ENCODE assay signal across 7 cellular contexts in the genomic region with DNA sequence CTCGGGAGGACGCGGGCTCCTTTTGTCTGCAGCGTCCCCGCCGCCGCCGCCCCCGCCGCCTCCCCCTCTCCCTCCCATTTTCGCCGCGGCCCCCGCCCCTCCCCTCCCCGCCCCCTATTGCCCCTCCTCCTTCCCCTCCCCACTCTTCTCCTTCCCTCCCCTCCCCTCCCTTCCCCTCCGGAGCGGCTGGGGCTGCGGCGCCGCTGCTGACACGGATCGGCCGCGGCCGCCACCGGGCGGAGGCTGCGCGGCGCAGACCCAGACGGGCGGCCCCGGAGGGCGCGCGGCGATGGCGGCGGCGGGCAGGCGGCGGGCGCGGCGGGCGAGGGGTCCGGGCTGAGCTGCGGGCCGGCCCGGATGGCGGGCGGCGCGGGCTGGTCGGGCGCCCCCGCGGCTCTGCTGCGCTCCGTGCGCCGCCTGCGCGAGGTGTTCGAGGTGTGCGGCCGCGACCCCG. TPM values are rescaled to one million over a fixed set of nuclear protein-coding genes. Genes with fewer than 3 reads are reported as not detected.
DNase-seq lines count a peak whose midpoint lies in the region; ATAC-seq and TF ChIP-seq lines count a peak whose summit lies in the region.

A gene with protein sequence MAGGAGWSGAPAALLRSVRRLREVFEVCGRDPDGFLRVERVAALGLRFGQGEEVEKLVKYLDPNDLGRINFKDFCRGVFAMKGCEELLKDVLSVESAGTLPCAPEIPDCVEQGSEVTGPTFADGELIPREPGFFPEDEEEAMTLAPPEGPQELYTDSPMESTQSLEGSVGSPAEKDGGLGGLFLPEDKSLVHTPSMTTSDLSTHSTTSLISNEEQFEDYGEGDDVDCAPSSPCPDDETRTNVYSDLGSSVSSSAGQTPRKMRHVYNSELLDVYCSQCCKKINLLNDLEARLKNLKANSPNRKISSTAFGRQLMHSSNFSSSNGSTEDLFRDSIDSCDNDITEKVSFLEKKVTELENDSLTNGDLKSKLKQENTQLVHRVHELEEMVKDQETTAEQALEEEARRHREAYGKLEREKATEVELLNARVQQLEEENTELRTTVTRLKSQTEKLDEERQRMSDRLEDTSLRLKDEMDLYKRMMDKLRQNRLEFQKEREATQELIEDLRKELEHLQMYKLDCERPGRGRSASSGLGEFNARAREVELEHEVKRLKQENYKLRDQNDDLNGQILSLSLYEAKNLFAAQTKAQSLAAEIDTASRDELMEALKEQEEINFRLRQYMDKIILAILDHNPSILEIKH (plus strand): TSS at position 180 of the 454 bp plus-strand sequence. CDS start 178 bp downstream, at position 358.

- H3K4me3 Mint-ChIP-seq in endothelial cell (ENCODE audit: unreplicated experiment) (peak within 1 kb of the TSS; percentile 73), naive B cell (peak within 1 kb of the TSS; percentile 73 to 90 (median 84))

- H3K79me2 ChIP-seq in GM23248 (ENCODE audit: insufficient read depth): no peaks in the 10 kb centered on the region

- no peaks in the 10 kb centered on the region for H3K9me2 ChIP-seq in GM23248 (ENCODE audit: insufficient read depth)

- peak within 1 kb of the TSS; percentile 41; the same call in 1 of the 2 replicates for H3K4me3 ChIP-seq in GM23248
- H3K4me3 ChIP-seq in SJSA1: peak within 1 kb of the TSS; percentile 28

- H3K9me3 Mint-ChIP-seq in endothelial cell (ENCODE audit: unreplicated experiment) (no peaks in the 10 kb centered on the region), naive B cell (peaks cover 0 to 3% (median 0%) of the 10 kb centered on the region in 7 donors)

- no peaks in the 10 kb centered on the region for H3K36me3 ChIP-seq in GM23248 (ENCODE audit: low read depth)
- no peaks in the 10 kb centered on the region for H3K36me3 ChIP-seq in SJSA1

- H3K27me3 ChIP-seq in GM23248 (replicated peaks; ENCODE audit: insufficient read depth) (peaks cover 27% of the 10 kb centered on the region), SJSA1 (replicated peaks) (peaks cover 14% of the 10 kb centered on the region)

- no peak within 1 kb of the TSS for H3K27ac ChIP-seq in GM23248
- no peak within 1 kb of the TSS for H3K27ac ChIP-seq in SJSA1

- peaks cover 24% of the 10 kb centered on the region for H3K27me3 Mint-ChIP-seq in endothelial cell (ENCODE audit: unreplicated experiment)
- peaks cover 43 to 64% (median 56%) of the 10 kb centered on the region in 3 donors for H3K27me3 Mint-ChIP-seq in naive B cell

- H4K20me1 ChIP-seq in GM23248 (ENCODE audit: insufficient read depth): no peaks in the 10 kb centered on the region

- WGBS in GM23248 (ENCODE audit: low coverage in 1 of 2, low lambda C conversion rate in 2 of 2, missing lambda C conversion rate in 2 of 2), 2 experiments: 0 to 1% methylated on average over 16 to 48 of the region's 69 CpGs

- ATAC-seq in naive B cell (ENCODE audit: low read depth in 2 of 2): peak; percentile 56 to 60
- ATAC-seq in GM19455 (IDR thresholded peaks at IDR 0.05; ENCODE audit: unreplicated experiment): no peak

- H3K27ac Mint-ChIP-seq in endothelial cell (ENCODE audit: unreplicated experiment) (no peak within 1 kb of the TSS), naive B cell (peak within 1 kb of the TSS in 1 of 6 donors; percentile 47)

- H3F3A ChIP-seq in GM23248 (ENCODE audit: insufficient read depth): peaks cover 4% of the 10 kb centered on the region; the same call in 1 of the 2 replicates

- H3K9ac ChIP-seq in GM23248: no peak within 1 kb of the TSS

- H3K4me1 Mint-ChIP-seq in endothelial cell (ENCODE audit: unreplicated experiment) (peaks cover 8% of the 10 kb centered on the region), naive B cell (peaks cover 15 to 22% (median 17%) of the 10 kb centered on the region in 3 donors)

- H3K4me2 ChIP-seq in GM23248 (ENCODE audit: unreplicated experiment): no peak within 1 kb of the TSS

- H3K36me3 Mint-ChIP-seq in endothelial cell (ENCODE audit: low read depth, unreplicated experiment) (no peaks in the 10 kb centered on the region), naive B cell (no peaks in the 10 kb centered on the region)

- H2AFZ ChIP-seq in GM23248: no peak within 1 kb of the TSS

- in situ Hi-C loops in GM23248 (cut with MboI): no loop called here

- H3K4me1 ChIP-seq in GM23248 (ENCODE audit: insufficient read depth): no peaks in the 10 kb centered on the region
- peaks cover 12% of the 10 kb centered on the region for H3K4me1 ChIP-seq in SJSA1 (replicated peaks)

- TF ChIP-seq CTCF in endothelial cell (IDR thresholded peaks at IDR 0.05; ENCODE audit: unreplicated experiment): no peak

- no peaks in the 10 kb centered on the region for H3K9me3 ChIP-seq in GM23248 (ENCODE audit: low read depth)
- no peaks in the 10 kb centered on the region for H3K9me3 ChIP-seq in SJSA1 (replicated peaks)

- DNase-seq in GM23248 (peak; percentile 34), SJSA1 (ENCODE audit: low read depth in 1 of 2, low spot score in 2 of 2) (no peak), endothelial cell (ENCODE audit: low spot score) (peak; percentile 20), naive B cell (no peak), HuH-7.5 (ENCODE audit: low spot score) (no peak), NCI-H1048 (lab: John Stamatoyannopoulos, UW) (no peak)

RNA-seq across cellular contexts. Expression of the gene that starts here (rescaled TPM):
- 0.22 TPM in 1 of 2 replicates, not detected in the other for total RNA-seq in GM23248 (2014; rRNA removed; shearing (Covaris generic))
- polyA plus RNA-seq in GM23248 (2016; fragmentation: Nextera tagmentation; extraction: Ambion mirVana): 0.38 and 0.40 TPM in 2 replicates
- total RNA-seq in SJSA1 (2014; rRNA removed; shearing (Covaris generic)): 2.5 and 11.7 TPM in 2 replicates
- 0.92 TPM for total RNA-seq in endothelial cell (ENCODE audit: unreplicated experiment)
- polyA plus RNA-seq in naive B cell (ENCODE audit: low read depth in 6 of 6): 10 to 100 TPM in 5 of 6 donors, 1 to 10 TPM in 1; 7.3 to 29.7 (median 20.8) TPM

Comparison
In these comparisons a context has a peak if more than half of its experiments do, and no peak if none do; other contexts are left out.
1. Peak in DNase-seq and H3K4me3 ChIP-seq in GM23248; RNA of the gene not detected or under 1 TPM.
2. Peak in DNase-seq in endothelial cell; RNA of the gene not detected or under 1 TPM.